1 cellular context compared by ENCODE assay signal in genomic region chr20:63542696-63543095, GRCh38.
A peak's percentile ranks its signal among the peaks of the same experiment; 100 is the strongest.
TF ChIP-seq lines count a peak whose summit lies in the region.

No MANE protein-coding gene starts in this region.

TF ChIP-seq in HepG2, 621 proteins besides CTCF, POLR2A, EP300 and RAD21:
- TF ChIP-seq ZNF619 (CRISPR knock-in tag; IDR thresholded peaks at IDR 0.05) = no peak
- no peak for TF ChIP-seq PAF1 (CRISPR knock-in tag; IDR thresholded peaks at IDR 0.05)
- TF ChIP-seq GABPB1 (CRISPR knock-in tag; IDR thresholded peaks at IDR 0.05) = 0 out of 2 replicates have a peak, but pooled peaks have one; percentile 7
- no peak for TF ChIP-seq ZBTB2 (CRISPR knock-in tag; IDR thresholded peaks at IDR 0.05; ENCODE audit: low read depth)
- no peak for TF ChIP-seq PRMT3 (CRISPR knock-in tag; IDR thresholded peaks at IDR 0.05; ENCODE audit: borderline replicate concordance, low read depth)
- no peak for TF ChIP-seq PHF8 (CRISPR knock-in tag; IDR thresholded peaks at IDR 0.05)
- TF ChIP-seq ZNF614 (CRISPR knock-in tag; IDR thresholded peaks at IDR 0.05; ENCODE audit: borderline replicate concordance) = no peak
